In the genomic region with DNA sequence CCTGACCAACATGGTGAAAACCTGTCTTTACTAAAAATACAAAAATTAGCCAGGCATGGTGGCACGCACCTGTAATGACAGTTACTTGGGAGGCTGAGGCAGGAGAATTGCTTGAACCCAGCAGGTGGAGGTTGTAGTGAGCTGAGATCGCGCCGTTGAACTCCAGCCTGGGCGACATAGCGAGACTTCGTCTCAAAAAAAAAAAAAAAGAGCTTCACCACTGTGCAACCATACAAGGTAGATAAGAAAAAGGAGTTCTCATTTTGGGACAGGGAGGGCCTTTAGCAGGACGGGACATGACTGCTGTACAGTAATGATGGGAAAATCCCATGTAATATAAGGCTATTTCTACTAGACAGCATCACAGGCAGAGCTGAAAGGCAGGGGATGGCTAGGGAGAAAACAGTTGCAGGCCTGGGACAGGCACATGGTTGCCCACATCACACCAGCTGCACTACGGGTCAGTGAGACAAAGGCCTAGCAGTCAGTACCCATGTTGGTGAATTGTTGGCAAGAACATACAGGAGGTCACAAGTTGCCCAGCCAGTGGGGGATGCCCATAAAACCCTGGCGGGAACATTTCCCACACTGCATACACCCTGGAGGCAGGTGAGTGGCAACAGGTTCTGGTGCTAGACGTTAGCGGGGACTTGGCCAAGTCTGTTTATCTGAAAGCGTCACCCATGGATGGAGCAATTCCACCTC, we compare ENCODE assay signal across 1 cellular context.
TF ChIP-seq lines count a peak whose summit lies in the region.

No MANE protein-coding gene starts in this region.

TF ChIP-seq in WTC11, 78 proteins besides CTCF, POLR2A, EP300 and RAD21:
- TF ChIP-seq ZNF219 (CRISPR knock-in tag; IDR thresholded peaks at IDR 0.05; ENCODE audit: borderline replicate concordance) (no peak), ESRRA (CRISPR knock-in tag; IDR thresholded peaks at IDR 0.05; ENCODE audit: borderline replicate concordance) (no peak), CBFB (CRISPR knock-in tag; IDR thresholded peaks at IDR 0.05; ENCODE audit: low read depth) (no peak), TEAD1 (CRISPR knock-in tag; IDR thresholded peaks at IDR 0.05) (no peak), FOXK1 (CRISPR knock-in tag; IDR thresholded peaks at IDR 0.05) (no peak), MLX (CRISPR knock-in tag; IDR thresholded peaks at IDR 0.05) (no peak), ARID4B (CRISPR knock-in tag; IDR thresholded peaks at IDR 0.05; ENCODE audit: borderline replicate concordance) (no peak), ZNF532 (CRISPR knock-in tag; IDR thresholded peaks at IDR 0.05; ENCODE audit: borderline replicate concordance) (no peak), TCF7 (CRISPR knock-in tag; IDR thresholded peaks at IDR 0.05; ENCODE audit: low read depth) (no peak), NR3C1 (CRISPR knock-in tag; conservative IDR thresholded peaks at IDR 0.05; ENCODE audit: low read depth) (no peak), ZNF671 (CRISPR knock-in tag; IDR thresholded peaks at IDR 0.05) (no peak), ZNF512 (CRISPR knock-in tag; IDR thresholded peaks at IDR 0.05; ENCODE audit: borderline replicate concordance) (no peak), SP1 (CRISPR knock-in tag; conservative IDR thresholded peaks at IDR 0.05) (no peak), FOXP4 (CRISPR knock-in tag; IDR thresholded peaks at IDR 0.05) (no peak)
- TF ChIP-seq, protein P1, sequence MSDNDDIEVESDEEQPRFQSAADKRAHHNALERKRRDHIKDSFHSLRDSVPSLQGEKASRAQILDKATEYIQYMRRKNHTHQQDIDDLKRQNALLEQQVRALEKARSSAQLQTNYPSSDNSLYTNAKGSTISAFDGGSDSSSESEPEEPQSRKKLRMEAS (CRISPR knock-in tag; IDR thresholded peaks at IDR 0.05): no peak
- TF ChIP-seq, protein P2, sequence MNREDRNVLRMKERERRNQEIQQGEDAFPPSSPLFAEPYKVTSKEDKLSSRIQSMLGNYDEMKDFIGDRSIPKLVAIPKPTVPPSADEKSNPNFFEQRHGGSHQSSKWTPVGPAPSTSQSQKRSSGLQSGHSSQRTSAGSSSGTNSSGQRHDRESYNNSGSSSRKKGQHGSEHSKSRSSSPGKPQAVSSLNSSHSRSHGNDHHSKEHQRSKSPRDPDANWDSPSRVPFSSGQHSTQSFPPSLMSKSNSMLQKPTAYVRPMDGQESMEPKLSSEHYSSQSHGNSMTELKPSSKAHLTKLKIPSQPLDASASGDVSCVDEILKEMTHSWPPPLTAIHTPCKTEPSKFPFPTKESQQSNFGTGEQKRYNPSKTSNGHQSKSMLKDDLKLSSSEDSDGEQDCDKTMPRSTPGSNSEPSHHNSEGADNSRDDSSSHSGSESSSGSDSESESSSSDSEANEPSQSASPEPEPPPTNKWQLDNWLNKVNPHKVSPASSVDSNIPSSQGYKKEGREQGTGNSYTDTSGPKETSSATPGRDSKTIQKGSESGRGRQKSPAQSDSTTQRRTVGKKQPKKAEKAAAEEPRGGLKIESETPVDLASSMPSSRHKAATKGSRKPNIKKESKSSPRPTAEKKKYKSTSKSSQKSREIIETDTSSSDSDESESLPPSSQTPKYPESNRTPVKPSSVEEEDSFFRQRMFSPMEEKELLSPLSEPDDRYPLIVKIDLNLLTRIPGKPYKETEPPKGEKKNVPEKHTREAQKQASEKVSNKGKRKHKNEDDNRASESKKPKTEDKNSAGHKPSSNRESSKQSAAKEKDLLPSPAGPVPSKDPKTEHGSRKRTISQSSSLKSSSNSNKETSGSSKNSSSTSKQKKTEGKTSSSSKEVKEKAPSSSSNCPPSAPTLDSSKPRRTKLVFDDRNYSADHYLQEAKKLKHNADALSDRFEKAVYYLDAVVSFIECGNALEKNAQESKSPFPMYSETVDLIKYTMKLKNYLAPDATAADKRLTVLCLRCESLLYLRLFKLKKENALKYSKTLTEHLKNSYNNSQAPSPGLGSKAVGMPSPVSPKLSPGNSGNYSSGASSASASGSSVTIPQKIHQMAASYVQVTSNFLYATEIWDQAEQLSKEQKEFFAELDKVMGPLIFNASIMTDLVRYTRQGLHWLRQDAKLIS (CRISPR knock-in tag; IDR thresholded peaks at IDR 0.05; ENCODE audit: borderline replicate concordance): no peak
